In the genomic region with DNA sequence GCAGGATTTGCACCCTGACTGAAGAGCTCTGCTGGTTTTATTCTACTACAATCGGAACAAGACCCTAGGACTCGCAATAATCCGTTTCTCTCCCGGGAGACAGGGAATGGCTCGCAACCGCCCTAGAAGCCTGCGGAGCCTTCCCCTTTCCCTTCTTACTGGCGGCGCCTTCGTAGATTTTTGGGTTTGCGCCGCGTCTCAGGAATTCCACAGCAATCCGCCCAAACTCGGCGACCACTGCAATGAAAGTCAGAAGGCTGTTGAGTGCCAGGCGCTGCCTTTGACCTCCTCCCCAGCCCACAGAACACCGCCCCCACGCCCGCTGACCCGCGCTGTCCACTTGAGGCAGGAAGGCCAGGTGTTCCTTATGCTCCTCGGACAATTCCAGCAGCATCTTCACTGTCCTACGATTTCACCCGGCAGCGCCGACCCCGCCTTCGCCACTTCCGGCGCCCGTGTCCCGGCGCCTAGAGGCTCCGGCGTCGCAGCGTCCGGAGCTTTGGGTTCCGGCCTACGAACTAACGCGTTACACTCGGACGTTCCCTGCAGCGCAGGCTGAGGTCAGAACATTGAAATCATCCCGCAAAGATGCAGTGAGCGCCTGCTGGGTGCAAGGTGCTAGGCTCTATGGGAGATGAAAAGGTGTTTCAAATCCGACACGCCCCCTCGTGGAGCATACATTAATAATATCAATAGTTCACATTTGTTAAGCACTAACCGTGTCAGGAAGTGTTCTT, we compare ENCODE assay signal across 1 cellular context.
TF ChIP-seq lines count a peak whose summit lies in the region.

A gene (minus strand): TSS at position 439 of the 737 bp plus-strand sequence. CDS start 45 bp downstream, at position 394.

TF ChIP-seq in HepG2, 621 proteins besides CTCF, POLR2A, EP300 and RAD21 (continued from another document and continues in another):
- TF ChIP-seq, protein P1, sequence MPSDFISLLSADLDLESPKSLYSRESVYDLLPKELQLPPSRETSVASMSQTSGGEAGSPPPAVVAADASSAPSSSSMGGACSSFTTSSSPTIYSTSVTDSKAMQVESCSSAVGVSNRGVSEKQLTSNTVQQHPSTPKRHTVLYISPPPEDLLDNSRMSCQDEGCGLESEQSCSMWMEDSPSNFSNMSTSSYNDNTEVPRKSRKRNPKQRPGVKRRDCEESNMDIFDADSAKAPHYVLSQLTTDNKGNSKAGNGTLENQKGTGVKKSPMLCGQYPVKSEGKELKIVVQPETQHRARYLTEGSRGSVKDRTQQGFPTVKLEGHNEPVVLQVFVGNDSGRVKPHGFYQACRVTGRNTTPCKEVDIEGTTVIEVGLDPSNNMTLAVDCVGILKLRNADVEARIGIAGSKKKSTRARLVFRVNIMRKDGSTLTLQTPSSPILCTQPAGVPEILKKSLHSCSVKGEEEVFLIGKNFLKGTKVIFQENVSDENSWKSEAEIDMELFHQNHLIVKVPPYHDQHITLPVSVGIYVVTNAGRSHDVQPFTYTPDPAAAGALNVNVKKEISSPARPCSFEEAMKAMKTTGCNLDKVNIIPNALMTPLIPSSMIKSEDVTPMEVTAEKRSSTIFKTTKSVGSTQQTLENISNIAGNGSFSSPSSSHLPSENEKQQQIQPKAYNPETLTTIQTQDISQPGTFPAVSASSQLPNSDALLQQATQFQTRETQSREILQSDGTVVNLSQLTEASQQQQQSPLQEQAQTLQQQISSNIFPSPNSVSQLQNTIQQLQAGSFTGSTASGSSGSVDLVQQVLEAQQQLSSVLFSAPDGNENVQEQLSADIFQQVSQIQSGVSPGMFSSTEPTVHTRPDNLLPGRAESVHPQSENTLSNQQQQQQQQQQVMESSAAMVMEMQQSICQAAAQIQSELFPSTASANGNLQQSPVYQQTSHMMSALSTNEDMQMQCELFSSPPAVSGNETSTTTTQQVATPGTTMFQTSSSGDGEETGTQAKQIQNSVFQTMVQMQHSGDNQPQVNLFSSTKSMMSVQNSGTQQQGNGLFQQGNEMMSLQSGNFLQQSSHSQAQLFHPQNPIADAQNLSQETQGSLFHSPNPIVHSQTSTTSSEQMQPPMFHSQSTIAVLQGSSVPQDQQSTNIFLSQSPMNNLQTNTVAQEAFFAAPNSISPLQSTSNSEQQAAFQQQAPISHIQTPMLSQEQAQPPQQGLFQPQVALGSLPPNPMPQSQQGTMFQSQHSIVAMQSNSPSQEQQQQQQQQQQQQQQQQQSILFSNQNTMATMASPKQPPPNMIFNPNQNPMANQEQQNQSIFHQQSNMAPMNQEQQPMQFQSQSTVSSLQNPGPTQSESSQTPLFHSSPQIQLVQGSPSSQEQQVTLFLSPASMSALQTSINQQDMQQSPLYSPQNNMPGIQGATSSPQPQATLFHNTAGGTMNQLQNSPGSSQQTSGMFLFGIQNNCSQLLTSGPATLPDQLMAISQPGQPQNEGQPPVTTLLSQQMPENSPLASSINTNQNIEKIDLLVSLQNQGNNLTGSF (CRISPR knock-in tag; IDR thresholded peaks at IDR 0.05): peak; percentile 81; the same call in 1 of the 2 replicates
- TF ChIP-seq PLRG1 (conservative IDR thresholded peaks at IDR 0.05) (no peak), HNRNPUL1 (IDR thresholded peaks at IDR 0.05; ENCODE audit: low read depth, low read length) (no peak), FIP1L1 (IDR thresholded peaks at IDR 0.05; ENCODE audit: borderline replicate concordance, insufficient read depth, low read depth, low read length) (no peak), JDP2 (CRISPR knock-in tag; IDR thresholded peaks at IDR 0.05; ENCODE audit: borderline replicate concordance) (no peak; the same call in 1 of the 2 replicates), RNF2 (conservative IDR thresholded peaks at IDR 0.05; ENCODE audit: low read depth) (peak; percentile 72; the same call in 1 of the 2 replicates), ZNF3 (CRISPR knock-in tag; IDR thresholded peaks at IDR 0.05) (no peak), AKAP8 (CRISPR knock-in tag; IDR thresholded peaks at IDR 0.05) (no peak), ZNF737 (CRISPR knock-in tag; IDR thresholded peaks at IDR 0.05; ENCODE audit: borderline replicate concordance) (0 out of 2 replicates have a peak, but pooled peaks have one; percentile 40), ETV6 (CRISPR knock-in tag; conservative IDR thresholded peaks at IDR 0.05) (0 out of 2 replicates have a peak, but pooled peaks have one; percentile 35), FOXA1 (IDR thresholded peaks at IDR 0.05) (no peak), FOXA1 (CRISPR knock-in tag; IDR thresholded peaks at IDR 0.05) (peak; percentile 60), ZNF768 (CRISPR knock-in tag; IDR thresholded peaks at IDR 0.05) (peak; percentile 88), TARDBP (CRISPR knock-in tag; IDR thresholded peaks at IDR 0.05) (peak; percentile 95), BRCA1 (CRISPR knock-in tag; IDR thresholded peaks at IDR 0.05) (peak; percentile 93), JUND (CRISPR knock-in tag; IDR thresholded peaks at IDR 0.05) (peak; percentile 41), ZNF556 (CRISPR knock-in tag; IDR thresholded peaks at IDR 0.05; ENCODE audit: borderline replicate concordance) (peak; percentile 93), AGO2 (optimal IDR thresholded peaks at IDR 0.05; ENCODE audit: low read depth, low read length) (peak; percentile 25), TGIF2 (CRISPR knock-in tag; IDR thresholded peaks at IDR 0.05) (peak; percentile 68; the same call in 1 of the 2 replicates), NR2F1 (CRISPR knock-in tag; IDR thresholded peaks at IDR 0.05) (0 out of 4 replicates have a peak, but pooled peaks of 1 of the 2 experiments have one; percentile 13), ZNF274 (CRISPR knock-in tag; IDR thresholded peaks at IDR 0.05) (peak; percentile 82; the same call in 1 of the 2 replicates), ZNF292 (CRISPR knock-in tag; IDR thresholded peaks at IDR 0.05; ENCODE audit: borderline replicate concordance, low read depth) (peak; percentile 97)
- TF ChIP-seq, protein P2, sequence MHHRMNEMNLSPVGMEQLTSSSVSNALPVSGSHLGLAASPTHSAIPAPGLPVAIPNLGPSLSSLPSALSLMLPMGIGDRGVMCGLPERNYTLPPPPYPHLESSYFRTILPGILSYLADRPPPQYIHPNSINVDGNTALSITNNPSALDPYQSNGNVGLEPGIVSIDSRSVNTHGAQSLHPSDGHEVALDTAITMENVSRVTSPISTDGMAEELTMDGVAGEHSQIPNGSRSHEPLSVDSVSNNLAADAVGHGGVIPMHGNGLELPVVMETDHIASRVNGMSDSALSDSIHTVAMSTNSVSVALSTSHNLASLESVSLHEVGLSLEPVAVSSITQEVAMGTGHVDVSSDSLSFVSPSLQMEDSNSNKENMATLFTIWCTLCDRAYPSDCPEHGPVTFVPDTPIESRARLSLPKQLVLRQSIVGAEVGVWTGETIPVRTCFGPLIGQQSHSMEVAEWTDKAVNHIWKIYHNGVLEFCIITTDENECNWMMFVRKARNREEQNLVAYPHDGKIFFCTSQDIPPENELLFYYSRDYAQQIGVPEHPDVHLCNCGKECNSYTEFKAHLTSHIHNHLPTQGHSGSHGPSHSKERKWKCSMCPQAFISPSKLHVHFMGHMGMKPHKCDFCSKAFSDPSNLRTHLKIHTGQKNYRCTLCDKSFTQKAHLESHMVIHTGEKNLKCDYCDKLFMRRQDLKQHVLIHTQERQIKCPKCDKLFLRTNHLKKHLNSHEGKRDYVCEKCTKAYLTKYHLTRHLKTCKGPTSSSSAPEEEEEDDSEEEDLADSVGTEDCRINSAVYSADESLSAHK (CRISPR knock-in tag; IDR thresholded peaks at IDR 0.05; ENCODE audit: borderline replicate concordance): no peak
- TF ChIP-seq, protein P3, sequence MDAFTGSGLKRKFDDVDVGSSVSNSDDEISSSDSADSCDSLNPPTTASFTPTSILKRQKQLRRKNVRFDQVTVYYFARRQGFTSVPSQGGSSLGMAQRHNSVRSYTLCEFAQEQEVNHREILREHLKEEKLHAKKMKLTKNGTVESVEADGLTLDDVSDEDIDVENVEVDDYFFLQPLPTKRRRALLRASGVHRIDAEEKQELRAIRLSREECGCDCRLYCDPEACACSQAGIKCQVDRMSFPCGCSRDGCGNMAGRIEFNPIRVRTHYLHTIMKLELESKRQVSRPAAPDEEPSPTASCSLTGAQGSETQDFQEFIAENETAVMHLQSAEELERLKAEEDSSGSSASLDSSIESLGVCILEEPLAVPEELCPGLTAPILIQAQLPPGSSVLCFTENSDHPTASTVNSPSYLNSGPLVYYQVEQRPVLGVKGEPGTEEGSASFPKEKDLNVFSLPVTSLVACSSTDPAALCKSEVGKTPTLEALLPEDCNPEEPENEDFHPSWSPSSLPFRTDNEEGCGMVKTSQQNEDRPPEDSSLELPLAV (CRISPR knock-in tag; conservative IDR thresholded peaks at IDR 0.05; ENCODE audit: low read depth): no peak
- TF ChIP-seq, protein P4, sequence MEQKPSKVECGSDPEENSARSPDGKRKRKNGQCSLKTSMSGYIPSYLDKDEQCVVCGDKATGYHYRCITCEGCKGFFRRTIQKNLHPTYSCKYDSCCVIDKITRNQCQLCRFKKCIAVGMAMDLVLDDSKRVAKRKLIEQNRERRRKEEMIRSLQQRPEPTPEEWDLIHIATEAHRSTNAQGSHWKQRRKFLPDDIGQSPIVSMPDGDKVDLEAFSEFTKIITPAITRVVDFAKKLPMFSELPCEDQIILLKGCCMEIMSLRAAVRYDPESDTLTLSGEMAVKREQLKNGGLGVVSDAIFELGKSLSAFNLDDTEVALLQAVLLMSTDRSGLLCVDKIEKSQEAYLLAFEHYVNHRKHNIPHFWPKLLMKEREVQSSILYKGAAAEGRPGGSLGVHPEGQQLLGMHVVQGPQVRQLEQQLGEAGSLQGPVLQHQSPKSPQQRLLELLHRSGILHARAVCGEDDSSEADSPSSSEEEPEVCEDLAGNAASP (CRISPR knock-in tag; IDR thresholded peaks at IDR 0.05; ENCODE audit: borderline replicate concordance): peak; percentile 86; the same call in 1 of the 2 replicates
- TF ChIP-seq, protein P5, sequence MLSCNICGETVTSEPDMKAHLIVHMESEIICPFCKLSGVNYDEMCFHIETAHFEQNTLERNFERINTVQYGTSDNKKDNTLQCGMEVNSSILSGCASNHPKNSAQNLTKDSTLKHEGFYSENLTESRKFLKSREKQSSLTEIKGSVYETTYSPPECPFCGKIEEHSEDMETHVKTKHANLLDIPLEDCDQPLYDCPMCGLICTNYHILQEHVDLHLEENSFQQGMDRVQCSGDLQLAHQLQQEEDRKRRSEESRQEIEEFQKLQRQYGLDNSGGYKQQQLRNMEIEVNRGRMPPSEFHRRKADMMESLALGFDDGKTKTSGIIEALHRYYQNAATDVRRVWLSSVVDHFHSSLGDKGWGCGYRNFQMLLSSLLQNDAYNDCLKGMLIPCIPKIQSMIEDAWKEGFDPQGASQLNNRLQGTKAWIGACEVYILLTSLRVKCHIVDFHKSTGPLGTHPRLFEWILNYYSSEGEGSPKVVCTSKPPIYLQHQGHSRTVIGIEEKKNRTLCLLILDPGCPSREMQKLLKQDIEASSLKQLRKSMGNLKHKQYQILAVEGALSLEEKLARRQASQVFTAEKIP (CRISPR knock-in tag; IDR thresholded peaks at IDR 0.05; ENCODE audit: borderline replicate concordance): no peak
- TF ChIP-seq, protein P6, sequence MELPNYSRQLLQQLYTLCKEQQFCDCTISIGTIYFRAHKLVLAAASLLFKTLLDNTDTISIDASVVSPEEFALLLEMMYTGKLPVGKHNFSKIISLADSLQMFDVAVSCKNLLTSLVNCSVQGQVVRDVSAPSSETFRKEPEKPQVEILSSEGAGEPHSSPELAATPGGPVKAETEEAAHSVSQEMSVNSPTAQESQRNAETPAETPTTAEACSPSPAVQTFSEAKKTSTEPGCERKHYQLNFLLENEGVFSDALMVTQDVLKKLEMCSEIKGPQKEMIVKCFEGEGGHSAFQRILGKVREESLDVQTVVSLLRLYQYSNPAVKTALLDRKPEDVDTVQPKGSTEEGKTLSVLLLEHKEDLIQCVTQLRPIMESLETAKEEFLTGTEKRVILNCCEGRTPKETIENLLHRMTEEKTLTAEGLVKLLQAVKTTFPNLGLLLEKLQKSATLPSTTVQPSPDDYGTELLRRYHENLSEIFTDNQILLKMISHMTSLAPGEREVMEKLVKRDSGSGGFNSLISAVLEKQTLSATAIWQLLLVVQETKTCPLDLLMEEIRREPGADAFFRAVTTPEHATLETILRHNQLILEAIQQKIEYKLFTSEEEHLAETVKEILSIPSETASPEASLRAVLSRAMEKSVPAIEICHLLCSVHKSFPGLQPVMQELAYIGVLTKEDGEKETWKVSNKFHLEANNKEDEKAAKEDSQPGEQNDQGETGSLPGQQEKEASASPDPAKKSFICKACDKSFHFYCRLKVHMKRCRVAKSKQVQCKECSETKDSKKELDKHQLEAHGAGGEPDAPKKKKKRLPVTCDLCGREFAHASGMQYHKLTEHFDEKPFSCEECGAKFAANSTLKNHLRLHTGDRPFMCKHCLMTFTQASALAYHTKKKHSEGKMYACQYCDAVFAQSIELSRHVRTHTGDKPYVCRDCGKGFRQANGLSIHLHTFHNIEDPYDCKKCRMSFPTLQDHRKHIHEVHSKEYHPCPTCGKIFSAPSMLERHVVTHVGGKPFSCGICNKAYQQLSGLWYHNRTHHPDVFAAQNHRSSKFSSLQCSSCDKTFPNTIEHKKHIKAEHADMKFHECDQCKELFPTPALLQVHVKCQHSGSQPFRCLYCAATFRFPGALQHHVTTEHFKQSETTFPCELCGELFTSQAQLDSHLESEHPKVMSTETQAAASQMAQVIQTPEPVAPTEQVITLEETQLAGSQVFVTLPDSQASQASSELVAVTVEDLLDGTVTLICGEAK (IDR thresholded peaks at IDR 0.05): peak; percentile 91
- TF ChIP-seq, protein P6 (CRISPR knock-in tag; IDR thresholded peaks at IDR 0.05): peak; percentile 86
